1 cellular context compared by ENCODE assay signal in the genomic region with DNA sequence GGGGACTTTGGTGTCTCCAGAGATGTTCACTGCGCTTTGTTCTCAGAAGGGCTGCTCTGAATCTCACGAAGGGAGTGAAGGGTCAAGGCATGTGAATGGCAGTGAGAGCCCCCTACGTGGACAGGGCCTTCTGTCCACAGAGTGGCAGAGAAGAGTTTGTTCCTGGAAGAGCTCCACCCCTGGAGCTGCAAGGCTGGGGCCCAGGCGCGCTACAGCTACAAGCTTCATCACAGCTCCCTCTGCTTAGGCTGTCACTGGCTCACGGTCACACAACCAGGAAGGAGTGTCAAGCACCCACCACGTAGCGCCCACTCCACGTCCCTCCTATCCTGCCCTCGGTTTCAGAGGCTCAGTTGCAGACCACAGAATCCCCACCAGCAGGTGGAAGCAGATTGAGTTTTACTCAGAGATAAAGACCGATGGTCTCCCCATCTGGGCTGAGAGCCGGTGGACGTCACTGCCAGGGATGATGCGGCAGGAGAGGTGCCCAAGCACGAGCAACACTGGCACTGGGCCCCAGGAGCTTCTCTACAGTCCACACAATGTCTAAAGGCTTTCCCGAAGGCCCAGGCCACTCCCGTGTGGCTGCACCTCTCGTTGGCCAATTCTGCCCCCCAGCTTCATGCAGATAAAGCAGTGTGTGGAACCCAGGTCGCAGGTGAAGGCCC.
TF ChIP-seq lines count a peak whose summit lies in the region.

No MANE protein-coding gene starts in this region.

TF ChIP-seq in HepG2, 621 proteins besides CTCF, POLR2A, EP300 and RAD21:
- TF ChIP-seq ZMYM4 (CRISPR knock-in tag; IDR thresholded peaks at IDR 0.05) = no peak
- TF ChIP-seq GATA4 (IDR thresholded peaks at IDR 0.05; ENCODE audit: borderline replicate concordance, low read depth) = no peak
- peak; percentile 2 for TF ChIP-seq ASH2L (IDR thresholded peaks at IDR 0.05; ENCODE audit: insufficient read length, low read depth, low read length)
- TF ChIP-seq ZNF501 (CRISPR knock-in tag; IDR thresholded peaks at IDR 0.05) = 0 out of 2 replicates have a peak, but pooled peaks have one; percentile 8
- TF ChIP-seq, protein P1, sequence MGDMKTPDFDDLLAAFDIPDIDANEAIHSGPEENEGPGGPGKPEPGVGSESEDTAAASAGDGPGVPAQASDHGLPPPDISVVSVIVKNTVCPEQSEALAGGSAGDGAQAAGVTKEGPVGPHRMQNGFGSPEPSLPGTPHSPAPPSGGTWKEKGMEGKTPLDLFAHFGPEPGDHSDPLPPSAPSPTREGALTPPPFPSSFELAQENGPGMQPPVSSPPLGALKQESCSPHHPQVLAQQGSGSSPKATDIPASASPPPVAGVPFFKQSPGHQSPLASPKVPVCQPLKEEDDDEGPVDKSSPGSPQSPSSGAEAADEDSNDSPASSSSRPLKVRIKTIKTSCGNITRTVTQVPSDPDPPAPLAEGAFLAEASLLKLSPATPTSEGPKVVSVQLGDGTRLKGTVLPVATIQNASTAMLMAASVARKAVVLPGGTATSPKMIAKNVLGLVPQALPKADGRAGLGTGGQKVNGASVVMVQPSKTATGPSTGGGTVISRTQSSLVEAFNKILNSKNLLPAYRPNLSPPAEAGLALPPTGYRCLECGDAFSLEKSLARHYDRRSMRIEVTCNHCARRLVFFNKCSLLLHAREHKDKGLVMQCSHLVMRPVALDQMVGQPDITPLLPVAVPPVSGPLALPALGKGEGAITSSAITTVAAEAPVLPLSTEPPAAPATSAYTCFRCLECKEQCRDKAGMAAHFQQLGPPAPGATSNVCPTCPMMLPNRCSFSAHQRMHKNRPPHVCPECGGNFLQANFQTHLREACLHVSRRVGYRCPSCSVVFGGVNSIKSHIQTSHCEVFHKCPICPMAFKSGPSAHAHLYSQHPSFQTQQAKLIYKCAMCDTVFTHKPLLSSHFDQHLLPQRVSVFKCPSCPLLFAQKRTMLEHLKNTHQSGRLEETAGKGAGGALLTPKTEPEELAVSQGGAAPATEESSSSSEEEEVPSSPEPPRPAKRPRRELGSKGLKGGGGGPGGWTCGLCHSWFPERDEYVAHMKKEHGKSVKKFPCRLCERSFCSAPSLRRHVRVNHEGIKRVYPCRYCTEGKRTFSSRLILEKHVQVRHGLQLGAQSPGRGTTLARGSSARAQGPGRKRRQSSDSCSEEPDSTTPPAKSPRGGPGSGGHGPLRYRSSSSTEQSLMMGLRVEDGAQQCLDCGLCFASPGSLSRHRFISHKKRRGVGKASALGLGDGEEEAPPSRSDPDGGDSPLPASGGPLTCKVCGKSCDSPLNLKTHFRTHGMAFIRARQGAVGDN (CRISPR knock-in tag; IDR thresholded peaks at IDR 0.05) = peak; percentile 60; the same call in 1 of the 2 replicates
- TF ChIP-seq, protein P2, sequence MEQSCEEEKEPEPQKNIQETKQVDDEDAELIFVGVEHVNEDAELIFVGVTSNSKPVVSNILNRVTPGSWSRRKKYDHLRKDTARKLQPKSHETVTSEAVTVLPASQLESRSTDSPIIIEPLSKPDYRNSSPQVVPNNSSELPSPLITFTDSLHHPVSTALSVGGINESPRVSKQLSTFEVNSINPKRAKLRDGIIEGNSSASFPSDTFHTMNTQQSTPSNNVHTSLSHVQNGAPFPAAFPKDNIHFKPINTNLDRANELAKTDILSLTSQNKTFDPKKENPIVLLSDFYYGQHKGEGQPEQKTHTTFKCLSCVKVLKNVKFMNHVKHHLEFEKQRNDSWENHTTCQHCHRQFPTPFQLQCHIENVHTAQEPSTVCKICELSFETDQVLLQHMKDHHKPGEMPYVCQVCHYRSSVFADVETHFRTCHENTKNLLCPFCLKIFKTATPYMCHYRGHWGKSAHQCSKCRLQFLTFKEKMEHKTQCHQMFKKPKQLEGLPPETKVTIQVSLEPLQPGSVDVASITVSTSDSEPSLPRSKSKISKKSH (CRISPR knock-in tag; IDR thresholded peaks at IDR 0.05; ENCODE audit: borderline replicate concordance) = no peak
- TF ChIP-seq ZNF414 (CRISPR knock-in tag; IDR thresholded peaks at IDR 0.05) = no peak
- 0 out of 2 replicates have a peak, but pooled peaks have one; percentile 32 for TF ChIP-seq HNRNPL (IDR thresholded peaks at IDR 0.05; ENCODE audit: low read depth, low read length)
- TF ChIP-seq, protein P3, sequence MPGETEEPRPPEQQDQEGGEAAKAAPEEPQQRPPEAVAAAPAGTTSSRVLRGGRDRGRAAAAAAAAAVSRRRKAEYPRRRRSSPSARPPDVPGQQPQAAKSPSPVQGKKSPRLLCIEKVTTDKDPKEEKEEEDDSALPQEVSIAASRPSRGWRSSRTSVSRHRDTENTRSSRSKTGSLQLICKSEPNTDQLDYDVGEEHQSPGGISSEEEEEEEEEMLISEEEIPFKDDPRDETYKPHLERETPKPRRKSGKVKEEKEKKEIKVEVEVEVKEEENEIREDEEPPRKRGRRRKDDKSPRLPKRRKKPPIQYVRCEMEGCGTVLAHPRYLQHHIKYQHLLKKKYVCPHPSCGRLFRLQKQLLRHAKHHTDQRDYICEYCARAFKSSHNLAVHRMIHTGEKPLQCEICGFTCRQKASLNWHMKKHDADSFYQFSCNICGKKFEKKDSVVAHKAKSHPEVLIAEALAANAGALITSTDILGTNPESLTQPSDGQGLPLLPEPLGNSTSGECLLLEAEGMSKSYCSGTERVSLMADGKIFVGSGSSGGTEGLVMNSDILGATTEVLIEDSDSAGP (CRISPR knock-in tag; IDR thresholded peaks at IDR 0.05; ENCODE audit: borderline replicate concordance) = peak; percentile 38; the same call in 1 of the 2 replicates
TF ChIP-seq in HepG2: peak in this region for 5.
